In genomic region chr2:176583530-176584101, GRCh38 we compare ENCODE assay signal across 11 cellular contexts.
DNase-seq lines count a peak whose midpoint lies in the region; ATAC-seq, FAIRE-seq and TF ChIP-seq lines count a peak whose summit lies in the region.
"Had no signal": no experiment of that assay in that cellular context is flagged by ENCODE, and none has a peak within 500 bp of the region (broad histone marks: within the 10 kb centered on the region; RNA-seq: fewer than 3 reads in every experiment).

No MANE protein-coding gene starts in this region.

- H3K4me2 ChIP-seq in skeletal muscle satellite cell (ENCODE audit: low read length), result peak overlapping the region; percentile 21

- no peaks in the 10 kb centered on the region for H3K9me3 Mint-ChIP-seq in T-cell
- H3K9me3 Mint-ChIP-seq: activated T-cell treated with anti-CD3 and anti-CD28 coated beads, Interleukin-2, amount 50 U/mL, for 72 hours had no signal

- no peak for FAIRE-seq in RCC 7860 (lab: Jason Lieb, UNC)

- peaks cover 29 to 31% of the 10 kb centered on the region in 2 donors for H3K27me3 Mint-ChIP-seq in T-cell

- peak overlapping the region; percentile 71 for H3K27ac ChIP-seq in epithelial cell of prostate
- peak overlapping the region in 1 of 2 donors; percentile 15 for H3K27ac ChIP-seq in left lung
- H3K27ac ChIP-seq: spleen had no signal

- peaks cover 14% of the 10 kb centered on the region for H3K4me1 ChIP-seq in skeletal muscle satellite cell (ENCODE audit: control insufficient read depth, insufficient read depth, low read length)
- H3K4me1 ChIP-seq in left lung, result no peaks in the 10 kb centered on the region
- H3K4me1 ChIP-seq: spleen had no signal

- H3K36me3 ChIP-seq in skeletal muscle satellite cell (ENCODE audit: insufficient read depth, low read length) (no peaks in the 10 kb centered on the region), left lung (no peaks in the 10 kb centered on the region)
- H3K36me3 ChIP-seq: spleen had no signal

- H3K4me3 ChIP-seq in skeletal muscle satellite cell (ENCODE audit: low read length), result no peak overlapping the region
- no peak overlapping the region for H3K4me3 ChIP-seq in left lung
- H3K4me3 ChIP-seq: spleen had no signal

- no peak overlapping the region for H3K9ac ChIP-seq in skeletal muscle satellite cell (ENCODE audit: low read depth, low read length)

- H3K9me3 ChIP-seq in skeletal muscle satellite cell (replicated peaks; ENCODE audit: low read length) (no peaks in the 10 kb centered on the region), left lung (no peaks in the 10 kb centered on the region)
- H3K9me3 ChIP-seq: spleen had no signal

- CTCF ChIA-PET in T-cell (lab: Charles Lee), result interaction anchor here in 1 of 2 donors (0.5 kb wide), 1 partner anchor 17 kb away, joined by 3 read pairs; no protein-coding TSS in a partner anchor

- no peak for TF ChIP-seq CTCF in left lung (IDR thresholded peaks at IDR 0.05)

- H3K36me3 Mint-ChIP-seq in T-cell, result no peaks in the 10 kb centered on the region

- DNase-seq in HCEC 1CT (peak; percentile 67), RCC 7860 (ENCODE audit: low spot score) (peak; percentile 70), epithelial cell of prostate (ENCODE audit: low read depth, low spot score) (no peak), left lung (no peak), DMS79 treated with DMSO at 0.1 percent for 48 hours (lab: John Stamatoyannopoulos, UW) (no peak), T-cell (no peak)
- DNase-seq: NCI-H1105 treated with DMSO at 0.1 percent for 48 hours; spleen; stimulated activated CD8-positive, alpha-beta memory T cell treated with anti-CD3 and anti-CD28 coated beads, Interleukin-4, amount 100 ng/mL, for 48 hours had no signal

- peaks cover 71% of the 10 kb centered on the region for H3K27me3 ChIP-seq in skeletal muscle satellite cell (ENCODE audit: control insufficient read depth, insufficient read depth, low read length)
- H3K27me3 ChIP-seq in left lung, result peaks cover 0 to 19% of the 10 kb centered on the region in 2 donors

- no peak overlapping the region for H3K4me3 Mint-ChIP-seq in T-cell

- H3K27ac Mint-ChIP-seq in T-cell, result no peak overlapping the region
- H3K27ac Mint-ChIP-seq: activated T-cell treated with anti-CD3 and anti-CD28 coated beads, Interleukin-2, amount 50 U/mL, for 72 hours had no signal

- POLR2A ChIA-PET in T-cell (lab: Charles Lee), result no interaction called here

- intact Hi-C loops in left lung (cut with DNase I), result no loop called here

- no peaks in the 10 kb centered on the region for H3K4me1 Mint-ChIP-seq in T-cell

- no peak for ATAC-seq in left lung
- ATAC-seq in T-cell (replicated peaks in 1 of 4), result no peak

Comparison
In these comparisons a context has a peak if more than half of its experiments do, and no peak if none do; other contexts are left out.
1. DNase-seq: peak in HCEC 1CT (single experiment) and RCC 7860 (single experiment); none in epithelial cell of prostate (single experiment), left lung (0 of 2), DMS79 treated with DMSO at 0.1 percent for 48 hours (single experiment) and T-cell (0 of 34).